ENCODE assay signal across 8 cellular contexts in the genomic region with DNA sequence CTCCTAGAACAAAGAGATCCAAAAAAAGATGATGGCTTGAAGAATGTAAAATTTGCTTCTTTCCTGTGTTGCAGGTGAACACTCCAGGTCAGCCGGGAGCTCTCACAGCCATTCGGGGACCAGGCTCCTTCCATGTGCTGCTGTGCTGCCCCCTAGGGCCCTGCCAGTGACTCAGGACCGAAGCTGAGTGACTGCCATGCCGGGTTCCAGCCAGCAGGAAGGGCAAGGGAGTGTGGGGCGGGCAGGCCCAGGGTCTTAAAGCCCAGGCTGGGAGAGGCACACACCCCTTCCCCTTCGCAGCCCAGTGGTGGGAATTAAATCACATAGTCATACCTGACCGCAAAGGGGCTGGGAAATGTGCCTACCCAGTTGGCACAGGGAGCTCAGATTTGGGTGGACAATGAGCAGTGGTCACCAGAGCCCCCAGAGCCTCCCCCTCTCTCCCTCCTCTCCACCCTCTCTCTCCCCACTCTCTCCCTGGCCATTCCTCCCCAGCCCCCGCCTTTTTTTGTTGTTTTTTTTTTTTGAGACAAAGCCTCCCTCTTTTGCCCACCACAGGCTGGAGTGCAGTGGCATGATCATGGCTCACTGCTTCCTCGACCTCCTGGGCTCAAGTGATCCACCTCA. TPM values are rescaled to one million over a fixed set of nuclear protein-coding genes. Genes with fewer than 3 reads are reported as not detected.
A peak's percentile ranks its signal among the peaks of the same experiment; 100 is the strongest.
DNase-seq lines count a peak whose midpoint lies in the region; ATAC-seq, FAIRE-seq and TF ChIP-seq lines count a peak whose summit lies in the region.

No MANE protein-coding gene starts in this region.

- peaks cover 5% of the 10 kb centered on the region for H3K4me1 Mint-ChIP-seq in T-helper 2 cell treated with Interferon-gamma antibody and Interleukin-4, amounts not matched to agents 5 μg/mL and 100 μg/mL, for 36 hours (ENCODE audit: low read depth)

- TF ChIP-seq CTCF in A549 (IDR thresholded peaks at IDR 0.05) (peak; percentile 91), GM12875 (IDR thresholded peaks at IDR 0.05; ENCODE audit: borderline replicate concordance, insufficient read depth, low read depth, low read length) (peak; percentile 94), right lobe of liver (IDR thresholded peaks at IDR 0.05) (peak; percentile 75 to 90 (median 86)), stomach (IDR thresholded peaks at IDR 0.05) (peak in 5 of 7 experiments; percentile 20 to 71 (median 62))

- ATAC-seq in A549 (peak; percentile 96 to 97), right lobe of liver (peak; percentile 92 to 94 (median 94)), GM18520 (IDR thresholded peaks at IDR 0.05; ENCODE audit: unreplicated experiment) (no peak)

- H3K27ac ChIP-seq in A549 (0 out of 6 replicates have a peak overlapping the region, but pooled peaks of 1 of the 2 experiments have one; percentile 15), right lobe of liver (no peak overlapping the region), stomach (no peak overlapping the region)

- no peak overlapping the region for H3K27ac Mint-ChIP-seq in T-helper 2 cell treated with Interferon-gamma antibody and Interleukin-4, amounts not matched to agents 5 μg/mL and 100 μg/mL, for 36 hours

- CTCF ChIA-PET in A549 (lab: Yijun Ruan, JAX) = interaction anchor here (0.6 to 26.0 kb wide), 52 partner anchors 10 to 341 kb away, joined by 3 to 435 read pairs (median 5); partner anchors contain the start of genes EPOP and SRCIN1

- H3K36me3 ChIP-seq in right lobe of liver (no peaks in the 10 kb centered on the region), stomach (no peaks in the 10 kb centered on the region)

- 0 out of 3 replicates have a peak, but pooled peaks cover 2% of the 10 kb centered on the region for H3K4me1 ChIP-seq in A549
- H3K4me1 ChIP-seq in right lobe of liver = no peaks in the 10 kb centered on the region
- peaks cover 0 to 4% (median 0%) of the 10 kb centered on the region in 4 donors for H3K4me1 ChIP-seq in stomach

- 14% methylated on average over 9 of the region's 9 CpGs for WGBS in A549 (ENCODE audit: missing lambda C conversion rate)
- WGBS in right lobe of liver (ENCODE audit: insufficient coverage, low coverage, low lambda C conversion rate, missing lambda C conversion rate) = 16% methylated on average over 4 of the region's 9 CpGs
- WGBS in stomach, 5 donors = 21 to 26% (median 22%) methylated on average over 7 to 9 of the region's 9 CpGs

- 0 out of 3 replicates have a peak overlapping the region, but pooled peaks have one; percentile 5 for H3K4me2 ChIP-seq in A549

- peaks cover 30% of the 10 kb centered on the region for H3K27me3 Mint-ChIP-seq in T-helper 2 cell treated with Interferon-gamma antibody and Interleukin-4, amounts not matched to agents 5 μg/mL and 100 μg/mL, for 36 hours (ENCODE audit: low read depth)

- H3K9me3 ChIP-seq in A549 (no peaks in the 10 kb centered on the region), right lobe of liver (no peaks in the 10 kb centered on the region), stomach (no peaks in the 10 kb centered on the region)

- H3K9me3 Mint-ChIP-seq in T-helper 2 cell treated with Interferon-gamma antibody and Interleukin-4, amounts not matched to agents 5 μg/mL and 100 μg/mL, for 36 hours = no peaks in the 10 kb centered on the region

- peak; percentile 88 to 94 for DNase-seq in A549 (ENCODE audit: low read depth in 1 of 2, low spot score in 1 of 2)
- DNase-seq in NCI-H2029 (lab: John Stamatoyannopoulos, UW) = peak; percentile 59
- DNase-seq in T-helper 2 cell treated with Interferon-gamma antibody and Interleukin-4, amounts not matched to agents 5 μg/mL and 100 μg/mL, for 36 hours (ENCODE audit: low spot score) = peak; percentile 30
- DNase-seq in cerebellar nuclear complex (lab: John Stamatoyannopoulos, UW) = peak; percentile 58 to 67
- peak; percentile 79 to 84 (median 82) for DNase-seq in right lobe of liver
- peak; percentile 76 for DNase-seq in stomach

- H3K36me3 Mint-ChIP-seq in T-helper 2 cell treated with Interferon-gamma antibody and Interleukin-4, amounts not matched to agents 5 μg/mL and 100 μg/mL, for 36 hours (ENCODE audit: low read depth) = no peaks in the 10 kb centered on the region

- POLR2A ChIA-PET in A549 (lab: Yijun Ruan, JAX) = interaction anchor here (0.9 to 1.5 kb wide), 2 partner anchors 79 to 105 kb away, joined by 4 to 7 read pairs; no protein-coding TSS in a partner anchor

- TF ChIP-seq RAD21 in A549 (conservative IDR thresholded peaks at IDR 0.05 in 1 of 2, IDR thresholded peaks at IDR 0.05 in 1 of 2) = peak; percentile 71 to 78

- H3K4me3 ChIP-seq in A549 (no peak overlapping the region), GM12875 (ENCODE audit: low read depth, low read length) (no peak overlapping the region), right lobe of liver (no peak overlapping the region), stomach (no peak overlapping the region)

- FAIRE-seq in A549 (lab: Jason Lieb, UNC) = no peak

- TF ChIP-seq POLR2A in A549 (IDR thresholded peaks at IDR 0.05; ENCODE audit: low read length) = no peak
- TF ChIP-seq POLR2A in right lobe of liver (IDR thresholded peaks at IDR 0.05) = no peak
- no peak for TF ChIP-seq POLR2A in stomach (IDR thresholded peaks at IDR 0.05)

- no peak overlapping the region for H3K4me3 Mint-ChIP-seq in T-helper 2 cell treated with Interferon-gamma antibody and Interleukin-4, amounts not matched to agents 5 μg/mL and 100 μg/mL, for 36 hours

- no peak for TF ChIP-seq EP300 in A549 (IDR thresholded peaks at IDR 0.05)
- no peak for TF ChIP-seq EP300 in stomach (IDR thresholded peaks at IDR 0.05)

- intact Hi-C loops in right lobe of liver (cut with DNase I) (loop anchor here in 1 of 2 donors (10.0 kb wide), 1 partner anchor 78 kb away; no protein-coding TSS in a partner anchor), stomach (cut with DNase I; ENCODE audit: low total_unique reads) (loop anchor here (10.0 kb wide), 1 partner anchor 98 kb away; no protein-coding TSS in a partner anchor)

- H3K27me3 ChIP-seq in right lobe of liver (no peaks in the 10 kb centered on the region), stomach (peaks cover 0 to 27% (median 7%) of the 10 kb centered on the region in 3 donors)

TF ChIP-seq in A549, 52 proteins besides CTCF, POLR2A, EP300 and RAD21 (continues in another document):
- no peak for TF ChIP-seq RARB (CRISPR knock-in tag; IDR thresholded peaks at IDR 0.05)
- TF ChIP-seq JUN (IDR thresholded peaks at IDR 0.05) = no peak
- TF ChIP-seq HEYL (CRISPR knock-in tag; IDR thresholded peaks at IDR 0.05) = no peak
- TF ChIP-seq, protein P1, sequence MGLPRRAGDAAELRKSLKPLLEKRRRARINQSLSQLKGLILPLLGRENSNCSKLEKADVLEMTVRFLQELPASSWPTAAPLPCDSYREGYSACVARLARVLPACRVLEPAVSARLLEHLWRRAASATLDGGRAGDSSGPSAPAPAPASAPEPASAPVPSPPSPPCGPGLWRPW (IDR thresholded peaks at IDR 0.05) = no peak
- no peak for TF ChIP-seq MAFK (IDR thresholded peaks at IDR 0.05; ENCODE audit: partially characterized antibody)
- no peak for TF ChIP-seq ZSCAN20 (CRISPR knock-in tag; IDR thresholded peaks at IDR 0.05)
- TF ChIP-seq ZFP36 (IDR thresholded peaks at IDR 0.05; ENCODE audit: borderline replicate concordance, partially characterized antibody) = no peak
- no peak for TF ChIP-seq RNF2 (IDR thresholded peaks at IDR 0.05; ENCODE audit: borderline replicate concordance, low read depth)
- no peak for TF ChIP-seq POLR2AphosphoS2 (conservative IDR thresholded peaks at IDR 0.05; ENCODE audit: low read length)
- TF ChIP-seq HDAC2 (IDR thresholded peaks at IDR 0.05) = no peak
- TF ChIP-seq PBX3 (IDR thresholded peaks at IDR 0.05) = no peak

RNA-seq across cellular contexts. Expression of gene EPOP, which starts 11.5 kb away (rescaled TPM):
- polyA plus RNA-seq in A549 (2011; rRNA removed) (4.6 and 5.1 TPM in 2 replicates), A549 (2017; fragmentation: RNase III; extraction: RNeasy Plus Mini Kit Qiagen cat#74134 plus additional on column Dnase treatment) (11.2 to 12.3 TPM (median 12.1 TPM) in 3 replicates), stomach (1 to 10 TPM in 2 of 3 donors, under 1 TPM in 1; 0.61 to 1.5 (median 1.1) TPM)
- polyA plus RNA-seq in A549 (2012; cell fraction: cytosol; rRNA removed) = 6.0 and 8.6 TPM in 2 replicates
- 5.4 and 6.3 TPM in 2 replicates for polyA plus RNA-seq in A549 (2012; cell fraction: nucleus; rRNA removed)
- polyA minus RNA-seq in A549 (2011; rRNA and poly(A)+ RNA removed) = 4.1 and 4.2 TPM in 2 replicates
- total RNA-seq in right lobe of liver (1 to 10 TPM; 1.1 to 6.0 (median 3.0) TPM), stomach (under 1 TPM in 4 of 5 donors, not detected in 1; under 0.01 to 0.72 (median 0.57) TPM)

RNA-seq across cellular contexts. Expression of gene MLLT6, which starts 41.8 kb away (rescaled TPM):
- polyA plus RNA-seq in A549 (2011; rRNA removed) (24.2 and 28.9 TPM in 2 replicates), A549 (2017; fragmentation: RNase III; extraction: RNeasy Plus Mini Kit Qiagen cat#74134 plus additional on column Dnase treatment) (24.6 to 29.9 TPM (median 28.3 TPM) in 3 replicates), stomach (10 to 100 TPM; 26.0 to 36.0 (median 30.8) TPM)
- 25.0 and 29.5 TPM in 2 replicates for polyA plus RNA-seq in A549 (2012; cell fraction: cytosol; rRNA removed)
- 62.5 and 83.6 TPM in 2 replicates for polyA plus RNA-seq in A549 (2012; cell fraction: nucleus; rRNA removed)
- 37.2 and 41.1 TPM in 2 replicates for polyA minus RNA-seq in A549 (2011; rRNA and poly(A)+ RNA removed)
- total RNA-seq in right lobe of liver (10 to 100 TPM; 10.1 to 30.9 (median 25.6) TPM), stomach (100 to 1,000 TPM in 2 of 5 donors, 10 to 100 TPM in 3; 33.4 to 312 (median 81.7) TPM)

RNA-seq across cellular contexts. Expression of gene SRCIN1, which starts 57.5 kb away (rescaled TPM):
- polyA plus RNA-seq in A549 (2011; rRNA removed) = 1.3 and 1.4 TPM in 2 replicates
- 1.9 and 2.0 TPM in 2 replicates for polyA plus RNA-seq in A549 (2012; cell fraction: cytosol; rRNA removed)
- polyA plus RNA-seq in A549 (2012; cell fraction: nucleus; rRNA removed) = 8.0 and 16.8 TPM in 2 replicates
- polyA plus RNA-seq in A549 (2017; fragmentation: RNase III; extraction: RNeasy Plus Mini Kit Qiagen cat#74134 plus additional on column Dnase treatment) = 2.1 to 3.4 TPM (median 2.6 TPM) in 3 replicates
- polyA minus RNA-seq in A549 (2011; rRNA and poly(A)+ RNA removed) = 1.2 and 2.1 TPM in 2 replicates
- 10 to 100 TPM in 4 of 6 experiments, 1 to 10 TPM in 2; 5.6 to 17.6 (median 11.5) TPM for total RNA-seq in right lobe of liver
- total RNA-seq in stomach = 10 to 100 TPM in 2 of 5 donors, 1 to 10 TPM in 1, under 1 TPM in 2; 0.29 to 21.9 (median 1.1) TPM
- polyA plus RNA-seq in stomach = 1 to 10 TPM; 1.8 to 2.1 (median 1.9) TPM

Comparison
In these comparisons a context has a peak if more than half of its experiments do, and no peak if none do; other contexts are left out.
1. DNase-seq: peak in every context shown above with its lines; median percentile 91 in A549; 82 in right lobe of liver; 76 in stomach; 62 in cerebellar nuclear complex; 59 in NCI-H2029; 30 in T-helper 2 cell treated with Interferon-gamma antibody and Interleukin-4, amounts not matched to agents 5 μg/mL and 100 μg/mL, for 36 hours.